9 cellular contexts compared by ENCODE assay signal in the genomic region with DNA sequence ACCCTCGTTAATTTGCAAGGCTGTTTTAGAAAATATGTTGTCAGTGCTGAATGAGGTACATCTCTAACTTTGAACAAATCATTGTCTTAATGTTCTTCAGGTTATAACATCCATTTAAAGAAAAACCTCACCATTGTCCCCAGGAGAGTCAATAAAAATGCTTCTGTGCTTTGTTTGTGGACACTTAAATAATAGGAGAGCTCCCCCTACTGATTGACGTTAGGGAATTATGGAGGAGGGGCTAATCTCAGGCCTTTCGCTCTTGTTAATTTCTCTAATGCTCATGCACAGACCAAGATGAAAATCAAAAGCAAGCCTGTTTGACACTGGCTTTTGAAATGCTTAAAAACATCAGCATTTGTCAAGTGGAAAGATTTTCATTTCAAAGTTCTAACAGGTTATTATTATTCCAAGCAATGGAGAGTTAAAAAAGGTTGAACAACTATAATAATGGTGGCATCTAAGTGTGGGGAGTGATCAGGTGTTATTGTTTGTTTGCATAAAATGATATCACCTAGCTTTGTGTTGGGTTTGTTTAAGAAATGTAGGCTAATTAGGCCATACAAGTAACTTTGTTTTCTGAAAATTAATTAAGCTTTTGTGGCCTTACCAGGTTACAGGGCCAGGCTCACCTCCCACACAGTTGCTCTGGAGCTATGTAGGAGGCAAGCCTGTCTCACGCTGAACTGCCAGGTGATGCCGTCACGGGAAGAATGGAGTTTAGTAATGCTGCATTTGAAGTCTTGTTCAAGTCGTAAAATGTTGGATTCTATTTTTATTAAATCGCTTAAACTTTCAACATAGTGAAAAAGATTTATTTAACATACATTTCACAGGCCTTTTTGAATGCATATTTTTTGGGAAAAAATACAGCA. TPM values are rescaled to one million over a fixed set of nuclear protein-coding genes. Genes with fewer than 3 reads are reported as not detected.
DNase-seq lines count a peak whose midpoint lies in the region; ATAC-seq and TF ChIP-seq lines count a peak whose summit lies in the region.
"Had no signal": no experiment of that assay in that cellular context is flagged by ENCODE, and none has a peak within 500 bp of the region (broad histone marks: within the 10 kb centered on the region; RNA-seq: fewer than 3 reads in every experiment).

No MANE protein-coding gene starts in this region.

- peaks cover 15% of the 10 kb centered on the region for H3K27me3 Mint-ChIP-seq in activated CD4-positive, alpha-beta T cell treated with anti-CD3 and anti-CD28 coated beads for 36 hours

- no peak overlapping the region for H3K4me3 Mint-ChIP-seq in activated CD4-positive, alpha-beta T cell treated with anti-CD3 and anti-CD28 coated beads for 36 hours

- H3K27ac Mint-ChIP-seq in activated CD4-positive, alpha-beta T cell treated with anti-CD3 and anti-CD28 coated beads for 36 hours, result no peak overlapping the region

- no peak overlapping the region for H3K27ac ChIP-seq in WERI-Rb-1

- H3K36me3 ChIP-seq in WERI-Rb-1, result no peaks in the 10 kb centered on the region

- H3K9me3 Mint-ChIP-seq in activated CD4-positive, alpha-beta T cell treated with anti-CD3 and anti-CD28 coated beads for 36 hours (ENCODE audit: low read depth), result peaks cover 8% of the 10 kb centered on the region

- H3K4me3 ChIP-seq in WERI-Rb-1 (ENCODE audit: low read depth, low read length), result no peak overlapping the region

- intact Hi-C loops in activated CD4-positive, alpha-beta T cell treated with anti-CD3 and anti-CD28 coated beads for 36 hours (cut with DNase I, micrococcal nuclease), result loop anchor here (1.0 to 5.0 kb wide), 2 partner anchors 582 to 827 kb away; no protein-coding TSS in a partner anchor

- no peaks in the 10 kb centered on the region for H3K4me1 Mint-ChIP-seq in activated CD4-positive, alpha-beta T cell treated with anti-CD3 and anti-CD28 coated beads for 36 hours

- POLR2A ChIA-PET in activated CD4-positive, alpha-beta T cell treated with anti-CD3 and anti-CD28 coated beads for 36 hours (lab: Charles Lee), result no interaction called here

- H3K9me3 ChIP-seq in WERI-Rb-1 (ENCODE audit: severe bottlenecking), result peaks cover 7% of the 10 kb centered on the region
- H3K9me3 ChIP-seq: Caco-2 had no signal

- peak; percentile 68 for ATAC-seq in activated CD4-positive, alpha-beta T cell treated with anti-CD3 and anti-CD28 coated beads for 36 hours
- ATAC-seq in HG02763 (IDR thresholded peaks at IDR 0.05; ENCODE audit: unreplicated experiment) (peak; percentile 50), HG03521 (IDR thresholded peaks at IDR 0.05; ENCODE audit: unreplicated experiment) (no peak)

- CTCF ChIA-PET in activated CD4-positive, alpha-beta T cell treated with anti-CD3 and anti-CD28 coated beads for 36 hours (lab: Charles Lee), result interaction anchor here (0.6 to 2.2 kb wide), 12 partner anchors 10 to 827 kb away, joined by 3 to 8 read pairs (median 4); no protein-coding TSS in a partner anchor

- peak; percentile 64 for TF ChIP-seq CTCF in WERI-Rb-1 (IDR thresholded peaks at IDR 0.05; ENCODE audit: low read depth, low read length)

- no peak for DNase-seq in activated CD4-positive, alpha-beta T cell treated with anti-CD3 and anti-CD28 coated beads for 36 hours
- DNase-seq in activated CD4-positive, alpha-beta T cell treated with anti-CD3 and anti-CD28 coated beads for 4 hours, result no peak
- peak; percentile 23 for DNase-seq in NCI-H2029 (lab: John Stamatoyannopoulos, UW)
- DNase-seq in WERI-Rb-1, result peak; percentile 30
- peak; percentile 29 for DNase-seq in glomerular visceral epithelial cell (ENCODE audit: extremely low spot score)
- DNase-seq in renal cortical epithelial cell (ENCODE audit: low read depth), result peak; percentile 49

- H3K36me3 Mint-ChIP-seq in activated CD4-positive, alpha-beta T cell treated with anti-CD3 and anti-CD28 coated beads for 36 hours (ENCODE audit: low read depth), result no peaks in the 10 kb centered on the region

- H3K27me3 ChIP-seq in WERI-Rb-1 (ENCODE audit: insufficient read depth, low read depth, severe bottlenecking), result no peaks in the 10 kb centered on the region

RNA-seq across cellular contexts. Expression of a gene that starts 51.7 kb away (rescaled TPM):
- not detected for total RNA-seq in activated CD4-positive, alpha-beta T cell treated with anti-CD3 and anti-CD28 coated beads for 36 hours
- total RNA-seq in renal cortical epithelial cell, result not detected in 2 replicates
- total RNA-seq: Caco-2 had no signal

Comparison
In these comparisons a context has a peak if more than half of its experiments do, and no peak if none do; other contexts are left out.
1. DNase-seq: peak in NCI-H2029 (single experiment), WERI-Rb-1 (single experiment), glomerular visceral epithelial cell (single experiment) and renal cortical epithelial cell (single experiment); none in activated CD4-positive, alpha-beta T cell treated with anti-CD3 and anti-CD28 coated beads for 36 hours (single experiment) and activated CD4-positive, alpha-beta T cell treated with anti-CD3 and anti-CD28 coated beads for 4 hours (0 of 2).